In the genomic region with DNA sequence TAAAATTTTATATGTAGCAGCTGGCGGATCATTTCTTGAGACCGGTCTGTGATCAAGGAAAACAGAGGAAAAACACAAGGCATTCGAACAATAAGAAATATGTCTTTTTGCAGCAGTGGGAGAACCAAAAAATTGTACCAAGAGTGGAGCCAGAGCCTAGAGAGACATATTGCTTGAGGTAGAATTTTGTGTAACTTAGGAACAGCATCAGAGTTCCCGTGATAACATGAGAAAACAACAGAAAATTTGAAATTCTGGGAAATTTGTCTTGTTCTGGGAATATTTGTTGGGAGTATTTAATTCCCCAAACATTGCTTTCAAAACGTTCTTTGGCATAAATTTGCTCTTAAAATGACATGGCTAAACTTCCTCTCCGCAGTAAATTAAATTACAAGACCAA, we compare ENCODE assay signal across 22 cellular contexts.
"Had no signal": no experiment of that assay in that cellular context is flagged by ENCODE, and none has a peak within 500 bp of the region (broad histone marks: within the 10 kb centered on the region; RNA-seq: fewer than 3 reads in every experiment).

No MANE protein-coding gene starts in this region.

- H3K79me2 ChIP-seq: parathyroid adenoma had no signal

- H3K4me3 ChIP-seq: coronary artery, lung, prostate gland, sigmoid colon, skin epidermis, thoracic aorta, transverse colon had no signal

- DNase-seq: effector CD4-positive, alpha-beta T cell; endodermal cell; erythroblast; foreskin melanocyte; islet precursor cell; mesenchymal stem cell; naive B cell; nephron progenitor cell; sigmoid colon; stimulated activated CD4-positive, alpha-beta T cell treated with anti-CD3 and anti-CD28 coated beads, Interleukin-2, amount 100 ng/mL, for 24 hours; stimulated activated CD4-positive, alpha-beta T cell treated with anti-CD3 and anti-CD28 coated beads, Interleukin-4, amount 100 ng/mL, for 4 hours; stimulated activated naive B cell treated with anti-CD40 and anti-IgM and Interleukin-4, amounts not matched to agents 10 μg/mL and 1 μg/mL and 100 μg/mL, for 72 hours; stimulated activated naive CD8-positive, alpha-beta T cell treated with anti-CD3 and anti-CD28 coated beads, Interleukin-15, amount 100 ng/mL, for 72 hours; substantia nigra; transverse colon had no signal

- H3K9me3 ChIP-seq: prostate gland, sigmoid colon, thoracic aorta, transverse colon had no signal

- H3K27me3 ChIP-seq: sigmoid colon, transverse colon had no signal

- H3K36me3 ChIP-seq: prostate gland, sigmoid colon, thoracic aorta, transverse colon had no signal

- H3K4me1 ChIP-seq: parathyroid adenoma, prostate gland, transverse colon had no signal

- H3K9ac ChIP-seq: parathyroid adenoma had no signal

- ATAC-seq: left lobe of liver; stimulated activated naive B cell treated with anti-CD40 and anti-IgM and Interleukin-4, amounts not matched to agents 10 μg/mL and 1 μg/mL and 100 μg/mL, for 72 hours; stimulated activated naive CD8-positive, alpha-beta T cell treated with anti-CD3 and anti-CD28 coated beads, Interleukin-15, amount 100 ng/mL, for 72 hours had no signal

- H3K27ac ChIP-seq: parathyroid adenoma, prostate gland, skin epidermis, thoracic aorta, transverse colon had no signal
